1 cellular context compared by ENCODE assay signal in the genomic region with DNA sequence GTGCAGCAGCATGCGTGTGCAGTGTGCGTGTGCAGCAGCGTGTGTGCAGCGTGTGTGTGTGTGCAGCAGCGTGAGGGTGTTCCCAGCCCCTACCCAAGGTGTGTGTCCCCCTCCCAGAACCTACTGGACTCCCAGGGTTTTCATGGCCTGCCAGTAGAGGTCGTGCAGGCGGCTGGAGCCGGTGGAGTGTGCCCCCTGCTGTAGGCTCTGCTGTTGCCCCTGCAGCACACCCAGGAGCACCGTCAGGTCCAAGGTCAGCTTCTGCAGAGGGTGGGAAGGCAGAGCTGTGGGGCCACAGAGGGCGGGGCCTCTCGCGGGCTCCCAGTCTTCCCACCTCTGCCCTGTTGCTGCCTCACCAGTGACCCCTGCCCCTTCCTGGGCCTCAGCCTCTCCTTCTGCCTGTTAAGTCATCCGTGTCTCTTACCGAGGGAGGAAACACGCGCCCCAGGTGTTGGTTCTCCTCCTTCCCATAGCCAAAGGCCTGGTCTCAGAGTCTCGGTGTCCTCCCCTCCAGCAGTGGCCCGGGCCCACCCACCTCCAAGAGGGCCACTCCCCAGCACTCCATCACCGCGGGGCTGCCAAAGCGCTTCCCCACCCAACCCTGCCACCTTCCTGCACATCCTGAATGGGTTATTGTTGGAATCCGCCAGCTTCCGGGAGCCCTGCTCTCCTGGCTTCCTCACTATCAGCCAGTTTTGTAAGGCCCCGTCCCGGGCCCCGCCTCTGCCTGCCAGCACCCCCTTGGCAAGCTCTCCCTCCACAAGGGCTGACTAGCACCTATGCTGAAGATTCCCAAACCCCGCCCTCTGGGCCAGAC.
TF ChIP-seq lines count a peak whose summit lies in the region.

No MANE protein-coding gene starts in this region.

TF ChIP-seq in SK-N-SH, 30 proteins besides CTCF, POLR2A, EP300 and RAD21:
- TF ChIP-seq POLR2AphosphoS5 (IDR thresholded peaks at IDR 0.05; ENCODE audit: low read depth, low read length) (no peak), GATA2 (CRISPR knock-in tag; IDR thresholded peaks at IDR 0.05) (no peak), NFIC (IDR thresholded peaks at IDR 0.05; ENCODE audit: borderline replicate concordance) (no peak), ELF1 (IDR thresholded peaks at IDR 0.05) (no peak), MEF2A (IDR thresholded peaks at IDR 0.05; ENCODE audit: borderline replicate concordance, low read depth) (no peak), RFX5 (IDR thresholded peaks at IDR 0.05; ENCODE audit: low read length) (no peak), CHD2 (IDR thresholded peaks at IDR 0.05; ENCODE audit: low read length, partially characterized antibody) (no peak), FOSL2 (IDR thresholded peaks at IDR 0.05; ENCODE audit: borderline replicate concordance, low read depth) (no peak), MXI1 (IDR thresholded peaks at IDR 0.05; ENCODE audit: low read depth, low read length) (no peak), NRF1 (IDR thresholded peaks at IDR 0.05; ENCODE audit: low read depth, low read length) (no peak), FOXJ3 (CRISPR knock-in tag; IDR thresholded peaks at IDR 0.05) (no peak), GABPA (IDR thresholded peaks at IDR 0.05; ENCODE audit: low read depth) (no peak), SMC3 (IDR thresholded peaks at IDR 0.05; ENCODE audit: low read depth, low read length) (no peak), FOXM1 (IDR thresholded peaks at IDR 0.05; ENCODE audit: low read depth) (no peak), RXRA (IDR thresholded peaks at IDR 0.05; ENCODE audit: borderline replicate concordance, low read depth) (no peak), JUND (IDR thresholded peaks at IDR 0.05) (no peak)
- TF ChIP-seq, protein P1, sequence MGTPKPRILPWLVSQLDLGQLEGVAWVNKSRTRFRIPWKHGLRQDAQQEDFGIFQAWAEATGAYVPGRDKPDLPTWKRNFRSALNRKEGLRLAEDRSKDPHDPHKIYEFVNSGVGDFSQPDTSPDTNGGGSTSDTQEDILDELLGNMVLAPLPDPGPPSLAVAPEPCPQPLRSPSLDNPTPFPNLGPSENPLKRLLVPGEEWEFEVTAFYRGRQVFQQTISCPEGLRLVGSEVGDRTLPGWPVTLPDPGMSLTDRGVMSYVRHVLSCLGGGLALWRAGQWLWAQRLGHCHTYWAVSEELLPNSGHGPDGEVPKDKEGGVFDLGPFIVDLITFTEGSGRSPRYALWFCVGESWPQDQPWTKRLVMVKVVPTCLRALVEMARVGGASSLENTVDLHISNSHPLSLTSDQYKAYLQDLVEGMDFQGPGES (IDR thresholded peaks at IDR 0.05; ENCODE audit: low read depth, low read length): no peak
TF ChIP-seq in SK-N-SH: peak in this region for 0.
